1 cellular context compared by ENCODE assay signal in the genomic region with DNA sequence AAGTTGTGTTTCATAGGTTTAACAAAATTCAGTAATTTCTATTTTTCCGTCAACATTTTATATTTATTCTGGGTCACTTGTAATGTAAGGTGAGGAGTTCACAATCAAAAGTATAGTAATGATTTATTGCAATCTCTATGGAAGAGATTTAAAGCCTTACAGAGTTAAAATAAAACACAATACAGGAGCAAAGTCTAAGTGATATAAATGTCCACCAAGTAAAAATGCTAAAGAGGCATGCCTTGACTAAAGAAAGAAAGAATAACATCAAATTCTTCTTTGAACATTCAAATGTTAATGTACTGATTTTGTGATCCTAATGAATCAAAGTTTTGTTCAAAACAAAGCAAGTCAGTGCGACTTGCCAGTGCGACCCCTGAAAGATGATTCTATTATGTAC.
TF ChIP-seq lines count a peak whose summit lies in the region.

No MANE protein-coding gene starts in this region.

TF ChIP-seq in WTC11, 78 proteins besides CTCF, POLR2A, EP300 and RAD21 (continued from another document):
- TF ChIP-seq CBFB (CRISPR knock-in tag; IDR thresholded peaks at IDR 0.05; ENCODE audit: low read depth) (no peak), ZNF396 (CRISPR knock-in tag; IDR thresholded peaks at IDR 0.05; ENCODE audit: borderline replicate concordance) (no peak), NFE2L1 (CRISPR knock-in tag; IDR thresholded peaks at IDR 0.05) (no peak), FOXJ3 (CRISPR knock-in tag; IDR thresholded peaks at IDR 0.05; ENCODE audit: borderline replicate concordance) (no peak), SP1 (CRISPR knock-in tag; conservative IDR thresholded peaks at IDR 0.05) (no peak)
- TF ChIP-seq, protein P1, sequence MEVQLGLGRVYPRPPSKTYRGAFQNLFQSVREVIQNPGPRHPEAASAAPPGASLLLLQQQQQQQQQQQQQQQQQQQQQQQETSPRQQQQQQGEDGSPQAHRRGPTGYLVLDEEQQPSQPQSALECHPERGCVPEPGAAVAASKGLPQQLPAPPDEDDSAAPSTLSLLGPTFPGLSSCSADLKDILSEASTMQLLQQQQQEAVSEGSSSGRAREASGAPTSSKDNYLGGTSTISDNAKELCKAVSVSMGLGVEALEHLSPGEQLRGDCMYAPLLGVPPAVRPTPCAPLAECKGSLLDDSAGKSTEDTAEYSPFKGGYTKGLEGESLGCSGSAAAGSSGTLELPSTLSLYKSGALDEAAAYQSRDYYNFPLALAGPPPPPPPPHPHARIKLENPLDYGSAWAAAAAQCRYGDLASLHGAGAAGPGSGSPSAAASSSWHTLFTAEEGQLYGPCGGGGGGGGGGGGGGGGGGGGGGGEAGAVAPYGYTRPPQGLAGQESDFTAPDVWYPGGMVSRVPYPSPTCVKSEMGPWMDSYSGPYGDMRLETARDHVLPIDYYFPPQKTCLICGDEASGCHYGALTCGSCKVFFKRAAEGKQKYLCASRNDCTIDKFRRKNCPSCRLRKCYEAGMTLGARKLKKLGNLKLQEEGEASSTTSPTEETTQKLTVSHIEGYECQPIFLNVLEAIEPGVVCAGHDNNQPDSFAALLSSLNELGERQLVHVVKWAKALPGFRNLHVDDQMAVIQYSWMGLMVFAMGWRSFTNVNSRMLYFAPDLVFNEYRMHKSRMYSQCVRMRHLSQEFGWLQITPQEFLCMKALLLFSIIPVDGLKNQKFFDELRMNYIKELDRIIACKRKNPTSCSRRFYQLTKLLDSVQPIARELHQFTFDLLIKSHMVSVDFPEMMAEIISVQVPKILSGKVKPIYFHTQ (CRISPR knock-in tag; IDR thresholded peaks at IDR 0.05) = no peak
- TF ChIP-seq, protein P2, sequence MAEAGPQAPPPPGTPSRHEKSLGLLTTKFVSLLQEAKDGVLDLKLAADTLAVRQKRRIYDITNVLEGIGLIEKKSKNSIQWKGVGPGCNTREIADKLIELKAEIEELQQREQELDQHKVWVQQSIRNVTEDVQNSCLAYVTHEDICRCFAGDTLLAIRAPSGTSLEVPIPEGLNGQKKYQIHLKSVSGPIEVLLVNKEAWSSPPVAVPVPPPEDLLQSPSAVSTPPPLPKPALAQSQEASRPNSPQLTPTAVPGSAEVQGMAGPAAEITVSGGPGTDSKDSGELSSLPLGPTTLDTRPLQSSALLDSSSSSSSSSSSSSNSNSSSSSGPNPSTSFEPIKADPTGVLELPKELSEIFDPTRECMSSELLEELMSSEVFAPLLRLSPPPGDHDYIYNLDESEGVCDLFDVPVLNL (CRISPR knock-in tag; IDR thresholded peaks at IDR 0.05; ENCODE audit: borderline replicate concordance, low read depth) = no peak
- TF ChIP-seq, protein P3, sequence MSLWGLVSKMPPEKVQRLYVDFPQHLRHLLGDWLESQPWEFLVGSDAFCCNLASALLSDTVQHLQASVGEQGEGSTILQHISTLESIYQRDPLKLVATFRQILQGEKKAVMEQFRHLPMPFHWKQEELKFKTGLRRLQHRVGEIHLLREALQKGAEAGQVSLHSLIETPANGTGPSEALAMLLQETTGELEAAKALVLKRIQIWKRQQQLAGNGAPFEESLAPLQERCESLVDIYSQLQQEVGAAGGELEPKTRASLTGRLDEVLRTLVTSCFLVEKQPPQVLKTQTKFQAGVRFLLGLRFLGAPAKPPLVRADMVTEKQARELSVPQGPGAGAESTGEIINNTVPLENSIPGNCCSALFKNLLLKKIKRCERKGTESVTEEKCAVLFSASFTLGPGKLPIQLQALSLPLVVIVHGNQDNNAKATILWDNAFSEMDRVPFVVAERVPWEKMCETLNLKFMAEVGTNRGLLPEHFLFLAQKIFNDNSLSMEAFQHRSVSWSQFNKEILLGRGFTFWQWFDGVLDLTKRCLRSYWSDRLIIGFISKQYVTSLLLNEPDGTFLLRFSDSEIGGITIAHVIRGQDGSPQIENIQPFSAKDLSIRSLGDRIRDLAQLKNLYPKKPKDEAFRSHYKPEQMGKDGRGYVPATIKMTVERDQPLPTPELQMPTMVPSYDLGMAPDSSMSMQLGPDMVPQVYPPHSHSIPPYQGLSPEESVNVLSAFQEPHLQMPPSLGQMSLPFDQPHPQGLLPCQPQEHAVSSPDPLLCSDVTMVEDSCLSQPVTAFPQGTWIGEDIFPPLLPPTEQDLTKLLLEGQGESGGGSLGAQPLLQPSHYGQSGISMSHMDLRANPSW (CRISPR knock-in tag; conservative IDR thresholded peaks at IDR 0.05; ENCODE audit: low read depth) = no peak
TF ChIP-seq in WTC11: peak in this region for 0.
